ENCODE assay signal across 1 cellular context in genomic region chr19:2413629-2414028, GRCh38.
TF ChIP-seq lines count a peak whose summit lies in the region.

No MANE protein-coding gene starts in this region.

TF ChIP-seq in GM12878, 131 proteins besides CTCF, POLR2A, EP300 and RAD21:
- peak; percentile 36 for TF ChIP-seq BCL3 (IDR thresholded peaks at IDR 0.05; ENCODE audit: borderline replicate concordance, insufficient read depth, low read depth, low read length, poor library complexity, severe bottlenecking)
- TF ChIP-seq MTA3 (IDR thresholded peaks at IDR 0.05; ENCODE audit: borderline replicate concordance, low read length): no peak
